1 cellular context compared by ENCODE assay signal in the genomic region with DNA sequence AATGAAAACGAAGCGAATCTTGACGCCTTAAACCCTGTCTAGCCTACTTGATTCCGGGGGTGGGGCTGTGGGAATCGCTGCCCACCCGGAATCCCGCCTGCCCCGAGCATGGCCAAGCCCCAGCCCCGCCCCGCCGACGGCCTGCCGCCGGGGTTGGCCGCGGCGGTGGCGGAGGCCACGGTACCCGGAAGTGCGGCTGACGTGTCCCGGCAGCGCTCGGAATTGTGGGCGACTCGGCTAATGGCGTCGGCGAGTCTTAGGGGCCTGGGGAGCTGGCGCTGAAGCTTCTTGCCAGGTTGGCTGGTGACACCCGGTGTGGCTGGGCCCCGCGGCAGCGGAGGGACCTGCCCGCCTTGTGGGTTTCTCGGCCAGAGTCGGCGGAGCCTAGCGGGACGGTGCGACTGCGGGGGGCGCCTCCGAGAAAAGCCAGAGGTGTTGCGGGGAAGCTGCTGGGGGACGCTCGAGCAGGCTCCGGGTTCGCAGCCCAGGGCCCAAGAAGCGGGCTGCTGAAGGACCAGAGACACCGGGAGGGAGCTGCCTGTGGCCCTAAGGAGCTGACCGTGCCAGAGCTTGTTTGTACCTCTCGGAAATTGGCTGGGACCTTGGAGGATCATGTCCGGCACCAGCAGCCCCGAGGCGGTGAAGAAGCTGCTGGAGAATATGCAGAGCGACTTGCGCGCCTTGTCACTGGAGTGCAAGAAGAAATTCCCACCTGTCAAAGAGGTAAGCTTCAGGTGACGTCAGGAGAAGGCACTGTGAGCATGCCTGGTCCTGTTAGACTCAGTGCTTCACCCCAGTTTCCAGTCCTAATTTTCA.
A peak's percentile ranks its signal among the peaks of the same experiment; 100 is the strongest.
TF ChIP-seq lines count a peak whose summit lies in the region.

A gene with protein sequence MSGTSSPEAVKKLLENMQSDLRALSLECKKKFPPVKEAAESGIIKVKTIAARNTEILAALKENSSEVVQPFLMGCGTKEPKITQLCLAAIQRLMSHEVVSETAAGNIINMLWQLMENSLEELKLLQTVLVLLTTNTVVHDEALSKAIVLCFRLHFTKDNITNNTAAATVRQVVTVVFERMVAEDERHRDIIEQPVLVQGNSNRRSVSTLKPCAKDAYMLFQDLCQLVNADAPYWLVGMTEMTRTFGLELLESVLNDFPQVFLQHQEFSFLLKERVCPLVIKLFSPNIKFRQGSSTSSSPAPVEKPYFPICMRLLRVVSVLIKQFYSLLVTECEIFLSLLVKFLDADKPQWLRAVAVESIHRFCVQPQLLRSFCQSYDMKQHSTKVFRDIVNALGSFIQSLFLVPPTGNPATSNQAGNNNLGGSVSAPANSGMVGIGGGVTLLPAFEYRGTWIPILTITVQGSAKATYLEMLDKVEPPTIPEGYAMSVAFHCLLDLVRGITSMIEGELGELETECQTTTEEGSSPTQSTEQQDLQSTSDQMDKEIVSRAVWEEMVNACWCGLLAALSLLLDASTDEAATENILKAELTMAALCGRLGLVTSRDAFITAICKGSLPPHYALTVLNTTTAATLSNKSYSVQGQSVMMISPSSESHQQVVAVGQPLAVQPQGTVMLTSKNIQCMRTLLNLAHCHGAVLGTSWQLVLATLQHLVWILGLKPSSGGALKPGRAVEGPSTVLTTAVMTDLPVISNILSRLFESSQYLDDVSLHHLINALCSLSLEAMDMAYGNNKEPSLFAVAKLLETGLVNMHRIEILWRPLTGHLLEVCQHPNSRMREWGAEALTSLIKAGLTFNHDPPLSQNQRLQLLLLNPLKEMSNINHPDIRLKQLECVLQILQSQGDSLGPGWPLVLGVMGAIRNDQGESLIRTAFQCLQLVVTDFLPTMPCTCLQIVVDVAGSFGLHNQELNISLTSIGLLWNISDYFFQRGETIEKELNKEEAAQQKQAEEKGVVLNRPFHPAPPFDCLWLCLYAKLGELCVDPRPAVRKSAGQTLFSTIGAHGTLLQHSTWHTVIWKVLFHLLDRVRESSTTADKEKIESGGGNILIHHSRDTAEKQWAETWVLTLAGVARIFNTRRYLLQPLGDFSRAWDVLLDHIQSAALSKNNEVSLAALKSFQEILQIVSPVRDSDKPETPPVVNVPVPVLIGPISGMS (N-terminal part only) (plus strand): TSS at position 231 of the 816 bp plus-strand sequence. CDS start 382 bp downstream, at position 613.

TF ChIP-seq in IMR-90, 13 proteins besides CTCF, POLR2A, EP300 and RAD21:
- 0 out of 2 replicates have a peak, but pooled peaks have one; percentile 8 for TF ChIP-seq BHLHE40 (IDR thresholded peaks at IDR 0.05; ENCODE audit: low read depth, low read length)
- no peak for TF ChIP-seq MAFK (IDR thresholded peaks at IDR 0.05; ENCODE audit: low read depth, low read length)
- no peak for TF ChIP-seq RFX5 (IDR thresholded peaks at IDR 0.05; ENCODE audit: low read depth, low read length)
- TF ChIP-seq CEBPB (IDR thresholded peaks at IDR 0.05; ENCODE audit: low read depth, low read length), result no peak
- TF ChIP-seq, protein P1, sequence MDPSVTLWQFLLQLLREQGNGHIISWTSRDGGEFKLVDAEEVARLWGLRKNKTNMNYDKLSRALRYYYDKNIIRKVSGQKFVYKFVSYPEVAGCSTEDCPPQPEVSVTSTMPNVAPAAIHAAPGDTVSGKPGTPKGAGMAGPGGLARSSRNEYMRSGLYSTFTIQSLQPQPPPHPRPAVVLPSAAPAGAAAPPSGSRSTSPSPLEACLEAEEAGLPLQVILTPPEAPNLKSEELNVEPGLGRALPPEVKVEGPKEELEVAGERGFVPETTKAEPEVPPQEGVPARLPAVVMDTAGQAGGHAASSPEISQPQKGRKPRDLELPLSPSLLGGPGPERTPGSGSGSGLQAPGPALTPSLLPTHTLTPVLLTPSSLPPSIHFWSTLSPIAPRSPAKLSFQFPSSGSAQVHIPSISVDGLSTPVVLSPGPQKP (IDR thresholded peaks at IDR 0.05; ENCODE audit: borderline replicate concordance, low read depth, low read length), result no peak
- TF ChIP-seq, protein P2, sequence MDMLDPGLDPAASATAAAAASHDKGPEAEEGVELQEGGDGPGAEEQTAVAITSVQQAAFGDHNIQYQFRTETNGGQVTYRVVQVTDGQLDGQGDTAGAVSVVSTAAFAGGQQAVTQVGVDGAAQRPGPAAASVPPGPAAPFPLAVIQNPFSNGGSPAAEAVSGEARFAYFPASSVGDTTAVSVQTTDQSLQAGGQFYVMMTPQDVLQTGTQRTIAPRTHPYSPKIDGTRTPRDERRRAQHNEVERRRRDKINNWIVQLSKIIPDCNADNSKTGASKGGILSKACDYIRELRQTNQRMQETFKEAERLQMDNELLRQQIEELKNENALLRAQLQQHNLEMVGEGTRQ (IDR thresholded peaks at IDR 0.05; ENCODE audit: low read depth, low read length), result no peak
- TF ChIP-seq FOS (IDR thresholded peaks at IDR 0.05; ENCODE audit: low read depth, low read length), result 0 out of 2 replicates have a peak, but pooled peaks have one; percentile 6
- TF ChIP-seq MXI1 (IDR thresholded peaks at IDR 0.05; ENCODE audit: borderline replicate concordance, low read depth, low read length), result peak; percentile 86
- no peak for TF ChIP-seq NFE2L2 (IDR thresholded peaks at IDR 0.05; ENCODE audit: low read depth, low read length)
- peak; percentile 68; the same call in 1 of the 2 replicates for TF ChIP-seq MAZ (IDR thresholded peaks at IDR 0.05; ENCODE audit: borderline replicate concordance, low read depth, low read length)
- no peak for TF ChIP-seq SMC3 (IDR thresholded peaks at IDR 0.05; ENCODE audit: low read depth, low read length)
TF ChIP-seq in IMR-90: peak in this region for 4.
